20 cellular contexts compared by ENCODE assay signal in genomic region chr3:43014990-43015389, GRCh38. TPM values are rescaled to one million over a fixed set of nuclear protein-coding genes. Genes with fewer than 3 reads are reported as not detected.
"Had no signal": no experiment of that assay in that cellular context is flagged by ENCODE, and none has a peak within 500 bp of the region (broad histone marks: within the 10 kb centered on the region; RNA-seq: fewer than 3 reads in every experiment).

No MANE protein-coding gene starts in this region.

- H3K9me3 Mint-ChIP-seq: activated B cell treated with CpG ODN at 0.5 μM for 24 hours; central memory CD8-positive, alpha-beta T cell; memory B cell; stimulated activated naive B cell treated with anti-CD40 and anti-IgM and Interleukin-4, amounts not matched to agents 10 μg/mL and 1 μg/mL and 100 μg/mL, for 72 hours; T-helper 1 cell treated with Interleukin-12 subunit alpha and Interleukin-12 subunit beta and Interleukin-4 antibody, amounts not matched to agents 30 μg/mL and 1 μg/mL, for 36 hours had no signal

- H3K27me3 ChIP-seq: brain microvascular endothelial cell, esophagus muscularis mucosa, hepatocyte, transverse colon had no signal

- H3K27ac ChIP-seq: brain microvascular endothelial cell, esophagus muscularis mucosa, hepatocyte, transverse colon had no signal

- H3K27me3 Mint-ChIP-seq: activated B cell treated with CpG ODN at 0.5 μM for 24 hours; activated CD4-positive, alpha-beta T cell treated with anti-CD3 and anti-CD28 coated beads for 36 hours; central memory CD8-positive, alpha-beta T cell; stimulated activated naive B cell treated with anti-CD40 and anti-IgM and Interleukin-4, amounts not matched to agents 10 μg/mL and 1 μg/mL and 100 μg/mL, for 72 hours had no signal

- H3K27ac Mint-ChIP-seq: activated B cell treated with CpG ODN at 0.5 μM for 24 hours; activated CD4-positive, alpha-beta T cell treated with anti-CD3 and anti-CD28 coated beads for 36 hours; activated naive CD4-positive, alpha-beta T cell treated with anti-CD3 and anti-CD28 coated beads, Interleukin-2, amount 50 U/mL, for 72 hours; memory B cell; stimulated activated naive B cell treated with anti-CD40 and anti-IgM and Interleukin-4, amounts not matched to agents 10 μg/mL and 1 μg/mL and 100 μg/mL, for 72 hours; T-helper 1 cell treated with Interleukin-12 subunit alpha and Interleukin-12 subunit beta and Interleukin-4 antibody, amounts not matched to agents 30 μg/mL and 1 μg/mL, for 36 hours had no signal

- H3K36me3 Mint-ChIP-seq: activated naive CD4-positive, alpha-beta T cell treated with anti-CD3 and anti-CD28 coated beads, Interleukin-2, amount 50 U/mL, for 72 hours; memory B cell; stimulated activated naive B cell treated with anti-CD40 and anti-IgM and Interleukin-4, amounts not matched to agents 10 μg/mL and 1 μg/mL and 100 μg/mL, for 72 hours had no signal

- H3K4me3 Mint-ChIP-seq: activated B cell treated with CpG ODN at 0.5 μM for 24 hours; activated CD4-positive, alpha-beta T cell treated with anti-CD3 and anti-CD28 coated beads for 36 hours; central memory CD8-positive, alpha-beta T cell; memory B cell; stimulated activated naive B cell treated with anti-CD40 and anti-IgM and Interleukin-4, amounts not matched to agents 10 μg/mL and 1 μg/mL and 100 μg/mL, for 72 hours; T-helper 1 cell treated with Interleukin-12 subunit alpha and Interleukin-12 subunit beta and Interleukin-4 antibody, amounts not matched to agents 30 μg/mL and 1 μg/mL, for 36 hours had no signal

- H3K9me3 ChIP-seq: esophagus muscularis mucosa, transverse colon had no signal

- H3K4me1 Mint-ChIP-seq: activated B cell treated with CpG ODN at 0.5 μM for 24 hours; memory B cell; stimulated activated naive B cell treated with anti-CD40 and anti-IgM and Interleukin-4, amounts not matched to agents 10 μg/mL and 1 μg/mL and 100 μg/mL, for 72 hours had no signal

- H3K36me3 ChIP-seq: brain microvascular endothelial cell, esophagus muscularis mucosa, transverse colon had no signal

- DNase-seq: activated B cell treated with CpG ODN at 0.5 μM for 24 hours; activated CD4-positive, alpha-beta T cell treated with anti-CD3 and anti-CD28 coated beads for 36 hours; activated CD4-positive, alpha-beta T cell treated with anti-CD3 and anti-CD28 coated beads, Interleukin-2, amount 50 U/mL, for 4 hours; activated gamma-delta T cell treated with Interleukin-2 at 50 U/mL for 16 hours; activated T-cell treated with anti-CD3 and anti-CD28 coated beads, Interleukin-2, amount 50 U/mL, for 1 hour; aorta; brain microvascular endothelial cell; glutamatergic neuron; stimulated activated CD4-positive, alpha-beta T cell treated with anti-CD3 and anti-CD28 coated beads, Interleukin-2, amount 100 ng/mL, for 48 hours; stimulated activated CD8-positive, alpha-beta memory T cell treated with anti-CD3 and anti-CD28 coated beads, Interleukin-4, amount 100 ng/mL, for 48 hours; stimulated activated naive B cell treated with anti-CD40 and anti-IgM and Interleukin-4, amounts not matched to agents 10 μg/mL and 1 μg/mL and 100 μg/mL, for 72 hours; T1000; transverse colon had no signal

- H3K4me3 ChIP-seq: esophagus muscularis mucosa, hepatocyte, transverse colon had no signal

- ATAC-seq: stimulated activated naive B cell treated with anti-CD40 and anti-IgM and Interleukin-4, amounts not matched to agents 10 μg/mL and 1 μg/mL and 100 μg/mL, for 72 hours had no signal

RNA-seq across cellular contexts. Expression of gene GASK1A, which starts 35.9 kb away (rescaled TPM):
- total RNA-seq: activated B cell treated with CpG ODN at 0.5 μM for 24 hours; activated CD4-positive, alpha-beta T cell treated with anti-CD3 and anti-CD28 coated beads for 36 hours; activated naive CD4-positive, alpha-beta T cell treated with anti-CD3 and anti-CD28 coated beads, Interleukin-2, amount 50 U/mL, for 72 hours had no signal
- polyA plus RNA-seq: neural cell had no signal
